In the genomic region with DNA sequence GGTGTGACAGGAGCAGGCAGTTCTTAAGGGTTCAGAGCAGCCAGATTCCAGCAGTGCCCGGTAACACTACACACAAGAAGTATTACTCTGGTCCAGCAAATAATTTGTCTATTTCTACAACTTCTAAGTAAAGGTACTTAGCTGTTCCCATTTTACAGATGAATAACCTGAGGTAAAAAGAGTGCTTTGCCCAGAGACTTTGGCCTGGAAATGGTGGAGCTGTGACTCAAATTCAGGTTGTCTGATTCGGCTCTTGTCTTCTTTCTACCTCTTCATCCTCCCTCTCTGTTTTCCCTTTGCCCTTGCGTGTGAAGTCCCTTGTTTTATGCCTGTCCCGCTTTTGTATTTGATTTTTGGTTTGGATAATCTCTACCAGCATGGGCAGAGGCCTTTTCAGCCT, we compare ENCODE assay signal across 1 cellular context.
A peak's percentile ranks its signal among the peaks of the same experiment; 100 is the strongest.
TF ChIP-seq lines count a peak whose summit lies in the region.

No MANE protein-coding gene starts in this region.

TF ChIP-seq in HepG2, 621 proteins besides CTCF, POLR2A, EP300 and RAD21:
- TF ChIP-seq PTBP1 (IDR thresholded peaks at IDR 0.05; ENCODE audit: low read depth, low read length, poor library complexity, severe bottlenecking) (no peak), ZNF629 (CRISPR knock-in tag; conservative IDR thresholded peaks at IDR 0.05) (peak; percentile 75), DDIT3 (CRISPR knock-in tag; IDR thresholded peaks at IDR 0.05) (no peak)
- TF ChIP-seq, protein P1, sequence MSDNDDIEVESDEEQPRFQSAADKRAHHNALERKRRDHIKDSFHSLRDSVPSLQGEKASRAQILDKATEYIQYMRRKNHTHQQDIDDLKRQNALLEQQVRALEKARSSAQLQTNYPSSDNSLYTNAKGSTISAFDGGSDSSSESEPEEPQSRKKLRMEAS (IDR thresholded peaks at IDR 0.05), result no peak
